ENCODE assay signal across 8 cellular contexts in the genomic region with DNA sequence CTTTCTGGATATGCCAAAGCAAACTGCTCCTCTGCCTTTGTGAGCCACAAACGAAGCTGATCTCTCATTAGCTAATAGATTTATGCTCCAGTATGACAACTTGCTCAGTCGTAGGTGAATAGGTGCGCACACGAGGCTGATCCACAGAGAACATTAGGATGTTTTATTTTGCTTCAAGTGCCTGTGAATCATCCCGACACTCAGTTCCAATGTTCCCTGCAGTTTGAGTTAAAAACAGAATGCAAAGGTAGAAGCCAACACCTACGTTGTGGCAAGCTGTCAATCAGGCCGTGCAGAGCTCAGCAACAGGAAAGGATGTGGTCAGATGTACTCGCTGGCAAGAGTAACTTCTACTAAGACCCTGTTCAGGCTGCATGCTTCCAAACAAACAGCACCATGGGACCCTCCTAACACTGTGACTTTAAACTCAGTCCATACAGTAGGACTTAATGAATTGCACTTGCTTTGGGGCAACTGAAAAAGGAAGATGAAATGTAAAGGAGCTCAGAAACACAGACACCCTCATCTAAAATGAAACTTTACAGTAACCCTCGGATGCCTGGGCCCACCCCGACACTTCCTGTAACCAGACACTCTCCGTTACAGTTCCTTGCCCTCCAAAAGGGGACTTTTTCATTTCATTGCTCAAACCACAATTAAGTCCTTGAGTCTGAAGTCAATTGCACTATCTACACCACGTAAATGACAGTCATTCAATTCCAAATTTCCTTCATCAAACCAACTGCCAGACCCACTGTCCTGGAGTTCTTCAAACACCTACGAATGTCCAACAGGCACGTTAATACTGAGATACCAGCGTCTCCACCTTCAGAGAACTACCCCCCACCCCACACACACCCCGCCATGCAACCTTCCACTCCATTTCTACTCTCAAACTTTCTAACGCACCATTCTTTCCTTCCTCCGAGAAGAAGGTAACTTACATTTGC. TPM values are rescaled to one million over a fixed set of nuclear protein-coding genes. Genes with fewer than 3 reads are reported as not detected.
DNase-seq lines count a peak whose midpoint lies in the region; ATAC-seq, FAIRE-seq and TF ChIP-seq lines count a peak whose summit lies in the region.

No MANE protein-coding gene starts in this region.

- no peak for FAIRE-seq in frontal cortex (lab: Jason Lieb, UNC)

- peak overlapping the region; percentile 99 for H3K27ac Mint-ChIP-seq in activated CD4-positive, alpha-beta T cell treated with anti-CD3 and anti-CD28 coated beads for 36 hours

- no peak for TF ChIP-seq CTCF in LNCaP clone FGC (IDR thresholded peaks at IDR 0.05; ENCODE audit: control insufficient read depth, extremely low read depth, insufficient read depth)

- POLR2A ChIA-PET in activated CD4-positive, alpha-beta T cell treated with anti-CD3 and anti-CD28 coated beads for 36 hours (lab: Charles Lee) = interaction anchor here (0.6 to 2.1 kb wide), 13 partner anchors 11 to 172 kb away, joined by 3 to 18 read pairs (median 6); no protein-coding TSS in a partner anchor

- peaks cover 38% of the 10 kb centered on the region for H3K36me3 Mint-ChIP-seq in activated CD4-positive, alpha-beta T cell treated with anti-CD3 and anti-CD28 coated beads for 36 hours (ENCODE audit: low read depth)

- peak overlapping the region; percentile 83 for H3K4me3 ChIP-seq in H7 (ENCODE audit: insufficient read depth, low read depth, low read length)
- H3K4me3 ChIP-seq in LNCaP clone FGC (ENCODE audit: low read depth, low read length) = peak overlapping the region; percentile 84
- H3K4me3 ChIP-seq in rectal smooth muscle tissue (ENCODE audit: low read length) = peak overlapping the region; percentile 69

- H3K27ac ChIP-seq in rectal smooth muscle tissue (ENCODE audit: low read depth, low read length) = no peak overlapping the region

- H3K4me3 Mint-ChIP-seq in activated CD4-positive, alpha-beta T cell treated with anti-CD3 and anti-CD28 coated beads for 36 hours = peak overlapping the region; percentile 92

- TF ChIP-seq POLR2A in erythroblast (IDR thresholded peaks at IDR 0.05; ENCODE audit: low read length) = no peak

- no peaks in the 10 kb centered on the region for H3K27me3 Mint-ChIP-seq in activated CD4-positive, alpha-beta T cell treated with anti-CD3 and anti-CD28 coated beads for 36 hours

- peak; percentile 64 for ATAC-seq in GM18502 (IDR thresholded peaks at IDR 0.05; ENCODE audit: poor library complexity, unreplicated experiment)
- ATAC-seq in activated CD4-positive, alpha-beta T cell treated with anti-CD3 and anti-CD28 coated beads for 36 hours = peak; percentile 60

- CTCF ChIA-PET in activated CD4-positive, alpha-beta T cell treated with anti-CD3 and anti-CD28 coated beads for 36 hours (lab: Charles Lee) = interaction anchor here (0.6 to 12.5 kb wide), 14 partner anchors 12 to 1032 kb away, joined by 3 to 177 read pairs (median 4); no protein-coding TSS in a partner anchor

- H3K4me1 ChIP-seq in rectal smooth muscle tissue (ENCODE audit: control insufficient read depth, insufficient read depth, low read length) = peaks cover 5% of the 10 kb centered on the region

- H3K4me1 Mint-ChIP-seq in activated CD4-positive, alpha-beta T cell treated with anti-CD3 and anti-CD28 coated beads for 36 hours = peaks cover 53% of the 10 kb centered on the region

- intact Hi-C loops in activated CD4-positive, alpha-beta T cell treated with anti-CD3 and anti-CD28 coated beads for 36 hours (cut with DNase I, micrococcal nuclease) = loop anchor here (1.0 to 5.0 kb wide), 13 partner anchors 43 to 1034 kb away; a partner anchor contains a TSS

- DNase-seq in H7 (no peak), LNCaP clone FGC (ENCODE audit: low read depth) (no peak), erythroblast (lab: John Stamatoyannopoulos, UW) (peak; percentile 41 to 47), frontal cortex (ENCODE audit: low spot score in 2 of 2) (no peak), NCI-H1092 (lab: John Stamatoyannopoulos, UW) (no peak)
- peak; percentile 87 for DNase-seq in activated CD4-positive, alpha-beta T cell treated with anti-CD3 and anti-CD28 coated beads for 36 hours

- H3K27me3 ChIP-seq in H7 (ENCODE audit: control insufficient read depth, insufficient read depth, low read length) (no peaks in the 10 kb centered on the region), rectal smooth muscle tissue (ENCODE audit: control insufficient read depth, insufficient read depth, low read length) (no peaks in the 10 kb centered on the region)

- H3K36me3 ChIP-seq in H7 (replicated peaks; ENCODE audit: control insufficient read depth, insufficient read depth, low read length) (no peaks in the 10 kb centered on the region; the same call in 1 of the 2 replicates), rectal smooth muscle tissue (ENCODE audit: control insufficient read depth, insufficient read depth, low read length) (no peaks in the 10 kb centered on the region)

- no peak overlapping the region for H3K9ac ChIP-seq in rectal smooth muscle tissue (ENCODE audit: low read length)

- no peaks in the 10 kb centered on the region for H3K9me3 Mint-ChIP-seq in activated CD4-positive, alpha-beta T cell treated with anti-CD3 and anti-CD28 coated beads for 36 hours (ENCODE audit: low read depth)

RNA-seq across cellular contexts. Expression of a gene that starts 1.6 kb away (rescaled TPM):
- 25.2 and 34.0 TPM in 2 replicates for total RNA-seq in H7 (2014; rRNA removed; shearing (Covaris generic))
- total RNA-seq in activated CD4-positive, alpha-beta T cell treated with anti-CD3 and anti-CD28 coated beads for 36 hours = 10 to 100 TPM; 73.7 to 82.8 TPM
- 22.4 TPM for total RNA-seq in frontal cortex

Comparison
In these comparisons a context has a peak if more than half of its experiments do, and no peak if none do; other contexts are left out.
1. DNase-seq: peak in activated CD4-positive, alpha-beta T cell treated with anti-CD3 and anti-CD28 coated beads for 36 hours (single experiment) and erythroblast (2 of 2); none in H7 (single experiment), LNCaP clone FGC (single experiment), frontal cortex (0 of 2) and NCI-H1092 (single experiment).
2. Peak in every context shown above with its lines, with median percentiles within 50 percentile points of each other: H3K4me3 ChIP-seq.